Comparison of ENCODE assay signal across 8 cellular contexts in the genomic region with DNA sequence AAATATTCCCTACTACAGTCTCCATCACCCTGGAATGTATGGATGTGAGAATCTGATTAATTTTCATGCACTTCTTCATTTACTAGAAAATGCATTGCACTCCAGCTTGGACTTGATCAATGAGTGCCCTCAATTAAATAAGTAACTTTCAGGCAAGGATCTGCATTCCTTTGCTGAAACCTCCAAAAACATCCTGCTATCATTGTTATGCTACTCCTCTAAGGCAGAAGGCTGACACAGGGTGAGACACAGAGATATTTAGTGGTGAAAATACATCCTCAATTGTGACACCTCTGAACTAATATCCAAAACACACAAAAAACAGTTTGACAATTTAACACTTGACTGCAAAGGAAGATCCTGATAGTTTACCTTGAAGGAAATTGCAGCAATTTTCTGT. TPM values are rescaled to one million over a fixed set of nuclear protein-coding genes. Genes with fewer than 3 reads are reported as not detected.
"Had no signal": no experiment of that assay in that cellular context is flagged by ENCODE, and none has a peak within 500 bp of the region (broad histone marks: within the 10 kb centered on the region; RNA-seq: fewer than 3 reads in every experiment).

No MANE protein-coding gene starts in this region.

- H3K4me1 ChIP-seq: HAP-1 had no signal

- H3K9me3 ChIP-seq: HAP-1 had no signal

- DNase-seq: H7, HFFc6, IMR-90, KG1 had no signal

- H3K4me3 Mint-ChIP-seq: HFFc6 had no signal

- H3K27ac Mint-ChIP-seq: HFFc6 had no signal

- ATAC-seq: HCT116, K562 had no signal

- H3K36me3 ChIP-seq: HAP-1 had no signal

- H3K4me3 ChIP-seq: HAP-1, K562 had no signal

RNA-seq across cellular contexts. Expression of gene CDH12, which starts 57.9 kb away (rescaled TPM):
- total RNA-seq: HFFc6, HT-29, IMR-90 had no signal
- polyA plus RNA-seq: IMR-90 had no signal
